ENCODE assay signal across 10 cellular contexts in the genomic region with DNA sequence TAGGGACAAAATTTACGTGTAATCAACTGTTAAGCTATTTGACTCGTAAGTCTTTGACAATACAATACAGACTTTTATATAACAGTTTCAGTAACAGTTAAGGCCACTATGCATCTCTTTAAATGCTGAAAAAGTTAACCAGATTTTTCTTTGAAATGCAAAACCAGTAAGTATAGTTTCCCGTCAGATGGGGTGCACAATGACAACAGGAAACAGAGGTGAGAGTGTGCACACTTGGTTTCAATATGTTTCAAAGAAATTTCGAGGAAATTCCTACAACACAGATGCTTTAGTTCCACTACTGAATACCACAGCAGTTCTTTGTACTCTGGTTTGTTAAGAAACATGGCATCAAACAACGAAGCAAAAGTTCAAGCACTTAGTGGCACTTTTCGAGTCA. TPM values are rescaled to one million over a fixed set of nuclear protein-coding genes. Genes with fewer than 3 reads are reported as not detected.
A peak's percentile ranks its signal among the peaks of the same experiment; 100 is the strongest.
DNase-seq lines count a peak whose midpoint lies in the region; ATAC-seq and TF ChIP-seq lines count a peak whose summit lies in the region.
"Had no signal": no experiment of that assay in that cellular context is flagged by ENCODE, and none has a peak within 500 bp of the region (broad histone marks: within the 10 kb centered on the region; RNA-seq: fewer than 3 reads in every experiment).

No MANE protein-coding gene starts in this region.

- ATAC-seq in GM18498 (IDR thresholded peaks at IDR 0.05; ENCODE audit: unreplicated experiment) (peak; percentile 63), GM21619 (IDR thresholded peaks at IDR 0.05; ENCODE audit: unreplicated experiment) (peak; percentile 68)

- CTCF ChIA-PET in RWPE1 (lab: Yijun Ruan, JAX) = interaction anchor here (2.1 kb wide), 1 partner anchor 87 kb away, joined by 8 read pairs; no protein-coding TSS in a partner anchor

- H3K9ac ChIP-seq in OCI-LY3 (ENCODE audit: low read length) = peak overlapping the region; percentile 20; the same call in 1 of the 2 replicates

- TF ChIP-seq CTCF in OCI-LY3 (IDR thresholded peaks at IDR 0.05; ENCODE audit: low read depth, low read length) = no peak
- TF ChIP-seq CTCF in RWPE1 (conservative IDR thresholded peaks at IDR 0.05; ENCODE audit: low read depth) = no peak

- POLR2A ChIA-PET in RWPE1 (lab: Yijun Ruan, JAX; ENCODE audit: low non-redundant PET) = no interaction called here

- DNase-seq in foreskin melanocyte = peak; percentile 52
- DNase-seq in cardiac septum (ENCODE audit: low spot score) = no peak
- DNase-seq in RWPE1 (ENCODE audit: low spot score) = no peak
- DNase-seq in mesenteric fat pad (ENCODE audit: low spot score) = no peak
- DNase-seq in Ammon's horn (ENCODE audit: low spot score) = no peak
- DNase-seq: NCI-H1436 treated with DMSO at 0.1 percent for 48 hours had no signal

- no peaks in the 10 kb centered on the region for H3K27me3 ChIP-seq in OCI-LY3 (ENCODE audit: low read depth, low read length)

- no peaks in the 10 kb centered on the region for H3K9me3 ChIP-seq in OCI-LY3 (ENCODE audit: insufficient read depth, low read length)

- intact Hi-C loops in cardiac septum (cut with DNase I) = no loop called here

- H3K4me2 ChIP-seq in OCI-LY3 (ENCODE audit: low read length) = peak overlapping the region; percentile 50

- H2AFZ ChIP-seq in OCI-LY3 (ENCODE audit: low read depth, low read length) = no peak overlapping the region

- H3K27ac ChIP-seq in OCI-LY3 (ENCODE audit: low read length) = peak overlapping the region; percentile 66
- H3K27ac ChIP-seq in RWPE1 = no peak overlapping the region

- H3K36me3 ChIP-seq in OCI-LY3 (replicated peaks; ENCODE audit: low read depth, low read length) = no peaks in the 10 kb centered on the region

- peaks cover 57% of the 10 kb centered on the region for H3K4me1 ChIP-seq in OCI-LY3 (ENCODE audit: low read length)

- peak overlapping the region; percentile 44 for H3K4me3 ChIP-seq in OCI-LY3 (ENCODE audit: low read length)

- no peaks in the 10 kb centered on the region for H4K20me1 ChIP-seq in OCI-LY3 (ENCODE audit: insufficient read depth, low read length)

- no peaks in the 10 kb centered on the region for H3K79me2 ChIP-seq in OCI-LY3 (ENCODE audit: low read length)

RNA-seq across cellular contexts. Expression of a gene that starts 48.4 kb away (rescaled TPM):
- total RNA-seq in cardiac septum (2.5 TPM), mesenteric fat pad (28.0 TPM)

RNA-seq across cellular contexts. Expression of a gene that starts 50.8 kb away (rescaled TPM):
- total RNA-seq in cardiac septum = not detected
- 0.16 TPM for total RNA-seq in mesenteric fat pad
- total RNA-seq: fibroblast of lung had no signal
